ENCODE assay signal across 11 cellular contexts in the genomic region with DNA sequence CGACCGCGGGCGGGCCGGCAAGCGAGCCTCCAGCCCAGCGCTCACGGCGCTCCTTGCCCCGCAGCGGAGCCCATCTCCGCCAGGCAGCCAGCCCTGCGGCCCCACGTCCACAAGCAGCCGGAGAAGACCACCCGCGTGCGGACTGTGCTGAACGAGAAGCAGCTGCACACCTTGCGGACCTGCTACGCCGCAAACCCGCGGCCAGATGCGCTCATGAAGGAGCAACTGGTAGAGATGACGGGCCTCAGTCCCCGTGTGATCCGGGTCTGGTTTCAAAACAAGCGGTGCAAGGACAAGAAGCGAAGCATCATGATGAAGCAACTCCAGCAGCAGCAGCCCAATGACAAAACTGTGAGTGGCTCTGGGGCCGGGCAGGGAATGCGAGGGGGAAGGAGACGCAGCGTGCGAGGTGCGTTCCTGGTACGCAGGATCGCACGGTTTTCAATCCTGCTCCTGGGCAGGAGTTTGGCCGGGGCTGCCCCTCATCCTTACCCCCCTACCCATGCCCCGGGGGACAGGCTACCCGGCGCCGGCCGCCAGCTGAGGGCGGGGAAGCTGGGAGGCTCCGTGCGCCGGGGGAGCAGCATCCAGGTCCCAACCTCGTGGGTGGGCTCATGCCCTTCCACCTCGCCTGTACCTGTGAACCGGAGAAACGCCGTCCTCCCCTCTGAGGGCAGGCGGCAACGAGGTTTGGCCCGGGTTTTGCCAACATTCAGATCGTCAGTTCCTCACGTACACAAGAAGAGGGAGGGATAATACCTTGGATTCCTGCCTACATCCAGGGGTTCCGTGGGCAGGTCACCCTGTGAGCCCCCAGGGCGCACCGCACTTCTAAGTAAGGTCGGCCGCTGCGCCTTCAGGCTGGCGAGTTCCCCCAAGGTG. TPM values are rescaled to one million over a fixed set of nuclear protein-coding genes. Genes with fewer than 3 reads are reported as not detected.
DNase-seq lines count a peak whose midpoint lies in the region; ATAC-seq and TF ChIP-seq lines count a peak whose summit lies in the region.
"Had no signal": no experiment of that assay in that cellular context is flagged by ENCODE, and none has a peak within 500 bp of the region (broad histone marks: within the 10 kb centered on the region; RNA-seq: fewer than 3 reads in every experiment).

No MANE protein-coding gene starts in this region.

- H3K4me1 ChIP-seq in adipocyte (ENCODE audit: control insufficient read depth, insufficient read depth, low read length) (peaks cover 5% of the 10 kb centered on the region), iPS-18a (ENCODE audit: control insufficient read depth, low read depth, low read length) (peaks cover 65% of the 10 kb centered on the region), sigmoid colon (peaks cover 0 to 17% (median 12%) of the 10 kb centered on the region in 4 donors)

- ATAC-seq in activated CD8-positive, alpha-beta T cell treated with anti-CD3 and anti-CD28 coated beads, Interleukin-2, amount 10 ng/mL, durations not matched to agents 7 days and 5 days: no peak
- no peak for ATAC-seq in GM21381 (IDR thresholded peaks at IDR 0.05; ENCODE audit: unreplicated experiment)
- ATAC-seq in GM18505 (IDR thresholded peaks at IDR 0.05; ENCODE audit: unreplicated experiment): no peak
- ATAC-seq: stimulated activated memory B cell treated with anti-CD40 and anti-IgM and Interleukin-4, amounts not matched to agents 10 μg/mL and 1 μg/mL and 100 μg/mL, for 72 hours had no signal

- WGBS in sigmoid colon, 2 donors: 11 to 18% methylated on average over 66 of the region's 66 CpGs

- H3K9ac ChIP-seq in adipocyte (ENCODE audit: low read length): no peak overlapping the region
- H3K9ac ChIP-seq in iPS-18a (ENCODE audit: low read length): no peak overlapping the region

- peaks cover 78% of the 10 kb centered on the region for H3K27me3 ChIP-seq in adipocyte (replicated peaks; ENCODE audit: control insufficient read depth, insufficient read depth, low read length)
- peaks cover 100% of the 10 kb centered on the region for H3K27me3 ChIP-seq in iPS-18a (ENCODE audit: control insufficient read depth, insufficient read depth, low read length)
- peaks cover 0 to 73% (median 8%) of the 10 kb centered on the region in 3 donors for H3K27me3 ChIP-seq in sigmoid colon

- H3K4me1 Mint-ChIP-seq in activated CD8-positive, alpha-beta T cell treated with anti-CD3 and anti-CD28 coated beads, Interleukin-2, amount 10 ng/mL, durations not matched to agents 7 days and 5 days (ENCODE audit: low read depth): no peaks in the 10 kb centered on the region
- H3K4me1 Mint-ChIP-seq: stimulated activated memory B cell treated with anti-CD40 and anti-IgM and Interleukin-4, amounts not matched to agents 10 μg/mL and 1 μg/mL and 100 μg/mL, for 72 hours had no signal

- H3K27me3 Mint-ChIP-seq in activated CD8-positive, alpha-beta T cell treated with anti-CD3 and anti-CD28 coated beads, Interleukin-2, amount 10 ng/mL, durations not matched to agents 7 days and 5 days (ENCODE audit: low read depth): peaks cover 61% of the 10 kb centered on the region

- no peaks in the 10 kb centered on the region for H3K9me3 Mint-ChIP-seq in activated CD8-positive, alpha-beta T cell treated with anti-CD3 and anti-CD28 coated beads, Interleukin-2, amount 10 ng/mL, durations not matched to agents 7 days and 5 days (ENCODE audit: insufficient read depth)
- H3K9me3 Mint-ChIP-seq: activated T-helper 2 cell treated with anti-CD3 and anti-CD28 coated beads, Interferon-gamma antibody, Interleukin-2, Interleukin-4, amounts not matched to agents 10 μg/mL and 5 μg/mL and 100 μg/mL, durations not matched to agents 14 hours and 24 hours and 36 hours; stimulated activated memory B cell treated with anti-CD40 and anti-IgM and Interleukin-4, amounts not matched to agents 10 μg/mL and 1 μg/mL and 100 μg/mL, for 72 hours had no signal

- no peak overlapping the region for H3K27ac Mint-ChIP-seq in activated CD8-positive, alpha-beta T cell treated with anti-CD3 and anti-CD28 coated beads, Interleukin-2, amount 10 ng/mL, durations not matched to agents 7 days and 5 days
- H3K27ac Mint-ChIP-seq: activated T-helper 2 cell treated with anti-CD3 and anti-CD28 coated beads, Interferon-gamma antibody, Interleukin-2, Interleukin-4, amounts not matched to agents 10 μg/mL and 5 μg/mL and 100 μg/mL, durations not matched to agents 14 hours and 24 hours and 36 hours; stimulated activated memory B cell treated with anti-CD40 and anti-IgM and Interleukin-4, amounts not matched to agents 10 μg/mL and 1 μg/mL and 100 μg/mL, for 72 hours had no signal

- no peak for TF ChIP-seq POLR2A in sigmoid colon (IDR thresholded peaks at IDR 0.05)
- TF ChIP-seq POLR2A in GM18505 (IDR thresholded peaks at IDR 0.05; ENCODE audit: borderline replicate concordance, extremely low read depth, insufficient read depth, insufficient read length): no peak

- H3K4me3 ChIP-seq in HFF-Myc (replicated peaks; ENCODE audit: low read depth, low read length) (peak overlapping the region; percentile 37), adipocyte (ENCODE audit: low read length) (peak overlapping the region; percentile 60), iPS-18a (ENCODE audit: low read length) (peak overlapping the region; percentile 62), sigmoid colon (peak overlapping the region; percentile 23 to 44 (median 37))

- no peaks in the 10 kb centered on the region for H3K36me3 Mint-ChIP-seq in activated CD8-positive, alpha-beta T cell treated with anti-CD3 and anti-CD28 coated beads, Interleukin-2, amount 10 ng/mL, durations not matched to agents 7 days and 5 days (ENCODE audit: low read depth)
- H3K36me3 Mint-ChIP-seq: stimulated activated memory B cell treated with anti-CD40 and anti-IgM and Interleukin-4, amounts not matched to agents 10 μg/mL and 1 μg/mL and 100 μg/mL, for 72 hours had no signal

- intact Hi-C loops in sigmoid colon (cut with DNase I): loop anchor here (10.0 kb wide), 1 partner anchor 425 kb away; no protein-coding TSS in a partner anchor

- H3K9me3 ChIP-seq in adipocyte (ENCODE audit: control insufficient read depth, low read length) (no peaks in the 10 kb centered on the region), iPS-18a (ENCODE audit: control insufficient read depth, low read depth, low read length) (no peaks in the 10 kb centered on the region), sigmoid colon (no peaks in the 10 kb centered on the region)

- H3K36me3 ChIP-seq in adipocyte (ENCODE audit: control insufficient read depth, insufficient read depth, low read length, severe bottlenecking) (no peaks in the 10 kb centered on the region), iPS-18a (ENCODE audit: control insufficient read depth, low read depth, low read length) (no peaks in the 10 kb centered on the region), sigmoid colon (no peaks in the 10 kb centered on the region)
- H3K36me3 ChIP-seq: spleen had no signal

- no peak overlapping the region for H3K4me3 Mint-ChIP-seq in activated CD8-positive, alpha-beta T cell treated with anti-CD3 and anti-CD28 coated beads, Interleukin-2, amount 10 ng/mL, durations not matched to agents 7 days and 5 days
- H3K4me3 Mint-ChIP-seq: stimulated activated memory B cell treated with anti-CD40 and anti-IgM and Interleukin-4, amounts not matched to agents 10 μg/mL and 1 μg/mL and 100 μg/mL, for 72 hours had no signal

- CTCF ChIA-PET in activated CD8-positive, alpha-beta T cell treated with anti-CD3 and anti-CD28 coated beads, Interleukin-2, amount 10 ng/mL, durations not matched to agents 7 days and 5 days (lab: Charles Lee): no interaction called here

- POLR2A ChIA-PET in activated CD8-positive, alpha-beta T cell treated with anti-CD3 and anti-CD28 coated beads, Interleukin-2, amount 10 ng/mL, durations not matched to agents 7 days and 5 days (lab: Charles Lee): no interaction called here

- TF ChIP-seq CTCF in HFF-Myc (IDR thresholded peaks at IDR 0.05; ENCODE audit: low read depth, low read length, missing control alignments): no peak
- no peak for TF ChIP-seq CTCF in sigmoid colon (IDR thresholded peaks at IDR 0.05)

- no peak for DNase-seq in HFF-Myc (ENCODE audit: extremely low read depth, low read depth)
- DNase-seq in adipocyte (ENCODE audit: low read depth): peak; percentile 24
- no peak for DNase-seq in sigmoid colon
- DNase-seq in hypothalamus (lab: John Stamatoyannopoulos, UW): no peak
- no peak for DNase-seq in activated CD8-positive, alpha-beta T cell treated with anti-CD3 and anti-CD28 coated beads, Interleukin-2, amount 10 ng/mL, durations not matched to agents 7 days and 5 days
- DNase-seq: spleen had no signal

- H3K27ac ChIP-seq in iPS-18a (ENCODE audit: low read length) (no peak overlapping the region), sigmoid colon (peak overlapping the region in 2 of 4 donors; percentile 83 to 86)
- H3K27ac ChIP-seq: spleen had no signal

- no peak for TF ChIP-seq EP300 in sigmoid colon (IDR thresholded peaks at IDR 0.05)

RNA-seq across cellular contexts. Expression of gene ISL1, which starts 6.6 kb away (rescaled TPM):
- 1 to 10 TPM in 3 of 4 donors, under 1 TPM in 1; 0.81 to 1.2 (median 1.1) TPM for total RNA-seq in sigmoid colon
- 1 to 10 TPM in 1 of 3 donors, under 1 TPM in 2; 0.46 to 1.2 (median 0.48) TPM for polyA plus RNA-seq in sigmoid colon
- total RNA-seq in activated CD8-positive, alpha-beta T cell treated with anti-CD3 and anti-CD28 coated beads, Interleukin-2, amount 10 ng/mL, durations not matched to agents 7 days and 5 days: not detected
- total RNA-seq: activated T-helper 2 cell treated with anti-CD3 and anti-CD28 coated beads, Interferon-gamma antibody, Interleukin-2, Interleukin-4, amounts not matched to agents 10 μg/mL and 5 μg/mL and 100 μg/mL, durations not matched to agents 14 hours and 24 hours and 36 hours had no signal
